ENCODE assay signal across 10 cellular contexts in genomic region chr12:107400686-107401447, GRCh38.
DNase-seq lines count a peak whose midpoint lies in the region; ATAC-seq lines count a peak whose summit lies in the region.
"Had no signal": no experiment of that assay in that cellular context is flagged by ENCODE, and none has a peak within 500 bp of the region (broad histone marks: within the 10 kb centered on the region; RNA-seq: fewer than 3 reads in every experiment).

No MANE protein-coding gene starts in this region.

- no peaks in the 10 kb centered on the region for H3K9me3 Mint-ChIP-seq in activated naive CD8-positive, alpha-beta T cell treated with anti-CD3 and anti-CD28 coated beads, Interleukin-2, amount 10 ng/mL, durations not matched to agents 7 days and 5 days

- peaks cover 6% of the 10 kb centered on the region for H3K36me3 Mint-ChIP-seq in activated naive CD8-positive, alpha-beta T cell treated with anti-CD3 and anti-CD28 coated beads, Interleukin-2, amount 10 ng/mL, durations not matched to agents 7 days and 5 days

- ATAC-seq in activated naive CD8-positive, alpha-beta T cell treated with anti-CD3 and anti-CD28 coated beads, Interleukin-2, amount 10 ng/mL, durations not matched to agents 7 days and 5 days (ENCODE audit: low read depth): peak; percentile 64
- no peak for ATAC-seq in GM21786 (IDR thresholded peaks at IDR 0.05; ENCODE audit: unreplicated experiment)

- peak; percentile 46 for DNase-seq in DMS 273 (lab: John Stamatoyannopoulos, UW; ENCODE audit: unreplicated experiment)
- DNase-seq in NCI-H1105 (lab: John Stamatoyannopoulos, UW): peak; percentile 48
- DNase-seq in activated naive CD8-positive, alpha-beta T cell treated with anti-CD3 and anti-CD28 coated beads, Interleukin-2, amount 10 ng/mL, durations not matched to agents 7 days and 5 days: no peak
- peak; percentile 67 for DNase-seq in medulla oblongata (ENCODE audit: extremely low spot score)
- no peak for DNase-seq in HuH-7 (ENCODE audit: low spot score)
- no peak for DNase-seq in stimulated activated naive CD4-positive, alpha-beta T cell treated with Interleukin-2 at 50 U/mL for 16 hours (lab: John Stamatoyannopoulos, UW)
- DNase-seq: effector memory CD4-positive, alpha-beta T cell; NCI-H1694 treated with DMSO at 0.1 percent for 48 hours; stimulated activated CD8-positive, alpha-beta memory T cell treated with anti-CD3 and anti-CD28 coated beads, Interleukin-4, amount 100 ng/mL, for 48 hours had no signal

- no peaks in the 10 kb centered on the region for H3K27me3 Mint-ChIP-seq in activated naive CD8-positive, alpha-beta T cell treated with anti-CD3 and anti-CD28 coated beads, Interleukin-2, amount 10 ng/mL, durations not matched to agents 7 days and 5 days

- peaks cover 58% of the 10 kb centered on the region for H3K4me1 Mint-ChIP-seq in activated naive CD8-positive, alpha-beta T cell treated with anti-CD3 and anti-CD28 coated beads, Interleukin-2, amount 10 ng/mL, durations not matched to agents 7 days and 5 days

- peak overlapping the region; percentile 40 for H3K27ac Mint-ChIP-seq in activated naive CD8-positive, alpha-beta T cell treated with anti-CD3 and anti-CD28 coated beads, Interleukin-2, amount 10 ng/mL, durations not matched to agents 7 days and 5 days

- POLR2A ChIA-PET in activated naive CD8-positive, alpha-beta T cell treated with anti-CD3 and anti-CD28 coated beads, Interleukin-2, amount 10 ng/mL, durations not matched to agents 7 days and 5 days (lab: Charles Lee): interaction anchor here (1.1 to 5.5 kb wide), 4 partner anchors 27 to 80 kb away, joined by 3 to 74 read pairs (median 5); a partner anchor contains a TSS

- H3K4me3 Mint-ChIP-seq in activated naive CD8-positive, alpha-beta T cell treated with anti-CD3 and anti-CD28 coated beads, Interleukin-2, amount 10 ng/mL, durations not matched to agents 7 days and 5 days: peak overlapping the region; percentile 35

Comparison
In these comparisons a context has a peak if more than half of its experiments do, and no peak if none do; other contexts are left out.
1. DNase-seq: peak in DMS 273 (single experiment), NCI-H1105 (single experiment) and medulla oblongata (single experiment); none in activated naive CD8-positive, alpha-beta T cell treated with anti-CD3 and anti-CD28 coated beads, Interleukin-2, amount 10 ng/mL, durations not matched to agents 7 days and 5 days (single experiment), HuH-7 (single experiment) and stimulated activated naive CD4-positive, alpha-beta T cell treated with Interleukin-2 at 50 U/mL for 16 hours (single experiment).